Comparison of ENCODE assay signal across 8 cellular contexts in genomic region chr1:192809286-192810252, GRCh38. TPM values are rescaled to one million over a fixed set of nuclear protein-coding genes. Genes with fewer than 3 reads are reported as not detected.
DNase-seq lines count a peak whose midpoint lies in the region; ATAC-seq and TF ChIP-seq lines count a peak whose summit lies in the region.

No MANE protein-coding gene starts in this region.

- WGBS in trophoblast cell (ENCODE audit: extremely low coverage, insufficient coverage, insufficient read length) = no CpG with 5 or more reads among the region's 26 CpGs

- DNase-seq in CD4-positive, alpha-beta memory T cell = peak in 4 of 5 donors; percentile 61 to 78 (median 70)
- DNase-seq in Right ventricle myocardium superior (peak; percentile 51), trophoblast cell (peak in 1 of 2 donors; percentile 51), GOT3 (lab: John Stamatoyannopoulos, UW) (no peak)

- H3K27me3 ChIP-seq in CD4-positive, alpha-beta memory T cell (ENCODE audit: insufficient read depth, low read length) = no peaks in the 10 kb centered on the region
- H3K27me3 ChIP-seq in trophoblast cell (ENCODE audit: insufficient read depth, low read length) = no peaks in the 10 kb centered on the region

- H3K4me3 Mint-ChIP-seq in CD4-positive, alpha-beta memory T cell = peak overlapping the region; percentile 92 to 99 (median 98)
- peak overlapping the region; percentile 98 for H3K4me3 Mint-ChIP-seq in activated naive CD8-positive, alpha-beta T cell

- H3K9me3 ChIP-seq in CD4-positive, alpha-beta memory T cell (ENCODE audit: control insufficient read depth in 1 of 2, low read length in 2 of 2) = no peaks in the 10 kb centered on the region
- no peaks in the 10 kb centered on the region for H3K9me3 ChIP-seq in trophoblast cell (ENCODE audit: insufficient read depth, low read depth, low read length)

- peaks cover 4% of the 10 kb centered on the region for H3K79me2 ChIP-seq in trophoblast cell (ENCODE audit: control insufficient read depth, insufficient read depth, low read length, poor library complexity)

- peak overlapping the region; percentile 94 to 99 (median 97) for H3K27ac Mint-ChIP-seq in CD4-positive, alpha-beta memory T cell
- peak overlapping the region; percentile 82 for H3K27ac Mint-ChIP-seq in activated naive CD8-positive, alpha-beta T cell

- H3K36me3 Mint-ChIP-seq in CD4-positive, alpha-beta memory T cell = peaks cover 3 to 30% of the 10 kb centered on the region in 2 donors
- no peaks in the 10 kb centered on the region for H3K36me3 Mint-ChIP-seq in activated naive CD8-positive, alpha-beta T cell

- peaks cover 0 to 2% of the 10 kb centered on the region in 2 donors for H3K27me3 Mint-ChIP-seq in CD4-positive, alpha-beta memory T cell
- no peaks in the 10 kb centered on the region for H3K27me3 Mint-ChIP-seq in activated naive CD8-positive, alpha-beta T cell

- peak overlapping the region; percentile 89 for H3K14ac ChIP-seq in trophoblast cell (ENCODE audit: low read length)

- H2AFZ ChIP-seq in trophoblast cell (ENCODE audit: insufficient read depth, low read length, poor library complexity) = peak overlapping the region; percentile 100

- H3K4ac ChIP-seq in trophoblast cell (ENCODE audit: low read depth, low read length) = no peak overlapping the region

- no peaks in the 10 kb centered on the region for H3K9me3 Mint-ChIP-seq in CD4-positive, alpha-beta memory T cell
- H3K9me3 Mint-ChIP-seq in activated naive CD8-positive, alpha-beta T cell (ENCODE audit: low read depth) = no peaks in the 10 kb centered on the region

- peak overlapping the region; percentile 62 for H4K91ac ChIP-seq in trophoblast cell (ENCODE audit: low read depth, low read length)

- intact Hi-C loops in CD4-positive, alpha-beta memory T cell (cut with micrococcal nuclease) = loop anchor here (1.0 to 10.0 kb wide), 7 partner anchors 128 to 665 kb away; partner anchors contain the start of genes CDC73, GLRX2, RO60 and UCHL5
- intact Hi-C loops in Right ventricle myocardium superior (cut with DNase I) = loop anchor here (10.0 kb wide), 2 partner anchors 195 to 215 kb away; no protein-coding TSS in a partner anchor

- peak overlapping the region; percentile 89 to 97 for H3K4me3 ChIP-seq in CD4-positive, alpha-beta memory T cell (ENCODE audit: low read length in 2 of 2)
- peak overlapping the region; percentile 94 for H3K4me3 ChIP-seq in trophoblast cell (ENCODE audit: low read depth, low read length)

- H3K27ac ChIP-seq in CD4-positive, alpha-beta memory T cell (ENCODE audit: low read depth, low read length) = peak overlapping the region; percentile 66
- no peak overlapping the region for H3K27ac ChIP-seq in trophoblast cell (ENCODE audit: low read depth, low read length)

- no peak overlapping the region for H2AK5ac ChIP-seq in trophoblast cell (ENCODE audit: low read length)

- H4K8ac ChIP-seq in trophoblast cell (ENCODE audit: low read depth, low read length) = peak overlapping the region; percentile 93

- H3K9ac ChIP-seq in trophoblast cell (ENCODE audit: low read length) = peak overlapping the region; percentile 80

- H2BK5ac ChIP-seq in trophoblast cell (ENCODE audit: low read depth, low read length, poor library complexity) = no peak overlapping the region

- peaks cover 5% of the 10 kb centered on the region for H3K36me3 ChIP-seq in CD4-positive, alpha-beta memory T cell (ENCODE audit: insufficient read depth, low read length)
- no peaks in the 10 kb centered on the region for H3K36me3 ChIP-seq in trophoblast cell (ENCODE audit: control insufficient read depth in 1 of 2, insufficient read depth in 2 of 2, low read length in 2 of 2)

- H2BK120ac ChIP-seq in trophoblast cell (ENCODE audit: insufficient read depth, low read length, poor library complexity) = peak overlapping the region; percentile 43

- H3K79me1 ChIP-seq in trophoblast cell (ENCODE audit: low read length) = peaks cover 10% of the 10 kb centered on the region

- ATAC-seq in HG03064 (IDR thresholded peaks at IDR 0.05; ENCODE audit: low read depth, unreplicated experiment) (peak; percentile 2), Right ventricle myocardium superior (ENCODE audit: poor library complexity) (peak; percentile 10), GM18520 (IDR thresholded peaks at IDR 0.05; ENCODE audit: unreplicated experiment) (no peak)

- H3K4me2 ChIP-seq in trophoblast cell (ENCODE audit: low read length) = peak overlapping the region; percentile 78

- H4K12ac ChIP-seq in trophoblast cell (ENCODE audit: low read depth, low read length) = no peak overlapping the region

- peaks cover 26 to 42% (median 32%) of the 10 kb centered on the region in 4 donors for H3K4me1 Mint-ChIP-seq in CD4-positive, alpha-beta memory T cell
- peaks cover 39% of the 10 kb centered on the region for H3K4me1 Mint-ChIP-seq in activated naive CD8-positive, alpha-beta T cell (ENCODE audit: low read depth)

- H3K4me1 ChIP-seq in CD4-positive, alpha-beta memory T cell (ENCODE audit: insufficient read depth, low read length) = peaks cover 36% of the 10 kb centered on the region
- H3K4me1 ChIP-seq in trophoblast cell (ENCODE audit: control insufficient read depth in 1 of 2, insufficient read depth in 2 of 2, low read length in 2 of 2) = peaks cover 5% of the 10 kb centered on the region in 2 experiments

- no peak overlapping the region for H2BK12ac ChIP-seq in trophoblast cell (ENCODE audit: low read length)

- H3K18ac ChIP-seq in trophoblast cell (ENCODE audit: low read length) = peak overlapping the region; percentile 99

- H3K23ac ChIP-seq in trophoblast cell (ENCODE audit: low read length) = no peak overlapping the region

- POLR2A ChIA-PET in CD4-positive, alpha-beta memory T cell (lab: Charles Lee; ENCODE audit: partially characterized antibody) = interaction anchor here (1.5 to 4.9 kb wide), 6 partner anchors 10 to 312 kb away, joined by 3 to 65 read pairs (median 22); partner anchors contain the start of genes CDC73, RO60 and UCHL5

- CTCF ChIA-PET in CD4-positive, alpha-beta memory T cell (lab: Charles Lee; ENCODE audit: partially characterized antibody) = interaction anchor here (1.2 to 11.9 kb wide), 4 partner anchors 11 to 250 kb away, joined by 3 to 219 read pairs (median 16); partner anchors contain the start of genes RO60 and UCHL5

TF ChIP-seq in PFSK-1, 5 proteins besides CTCF, POLR2A, EP300 and RAD21:
- TF ChIP-seq REST (IDR thresholded peaks at IDR 0.05; ENCODE audit: insufficient read depth in 1 of 2, low read depth in 2 of 2, low read length in 2 of 2) = no peak; a peak in 1 of 4 replicates
- TF ChIP-seq SIN3A (IDR thresholded peaks at IDR 0.05; ENCODE audit: borderline replicate concordance, insufficient read depth, low read length) = peak; percentile 46; the same call in 1 of the 2 replicates
- no peak for TF ChIP-seq TAF1 (IDR thresholded peaks at IDR 0.05; ENCODE audit: borderline replicate concordance, insufficient read depth, low read length)
TF ChIP-seq in PFSK-1: peak in this region for 1.

RNA-seq across cellular contexts. Expression of gene RGS2, which starts 0.7 kb away (rescaled TPM):
- 10 to 100 TPM; 26.4 to 27.9 TPM for total RNA-seq in CD4-positive, alpha-beta memory T cell
- 100 to 1,000 TPM in 1 of 2 donors, 10 to 100 TPM in 1; 31.3 to 203 TPM for polyA plus RNA-seq in CD4-positive, alpha-beta memory T cell
- polyA plus RNA-seq in PFSK-1 (2012; ENCODE audit: insufficient read length, low read depth) = 6.2 TPM
- total RNA-seq in Right ventricle myocardium superior = 18.4 TPM
- 30.0 and 33.2 TPM in 2 replicates for polyA plus RNA-seq in trophoblast cell (2013)
